Comparison of ENCODE assay signal across 9 cellular contexts in the genomic region with DNA sequence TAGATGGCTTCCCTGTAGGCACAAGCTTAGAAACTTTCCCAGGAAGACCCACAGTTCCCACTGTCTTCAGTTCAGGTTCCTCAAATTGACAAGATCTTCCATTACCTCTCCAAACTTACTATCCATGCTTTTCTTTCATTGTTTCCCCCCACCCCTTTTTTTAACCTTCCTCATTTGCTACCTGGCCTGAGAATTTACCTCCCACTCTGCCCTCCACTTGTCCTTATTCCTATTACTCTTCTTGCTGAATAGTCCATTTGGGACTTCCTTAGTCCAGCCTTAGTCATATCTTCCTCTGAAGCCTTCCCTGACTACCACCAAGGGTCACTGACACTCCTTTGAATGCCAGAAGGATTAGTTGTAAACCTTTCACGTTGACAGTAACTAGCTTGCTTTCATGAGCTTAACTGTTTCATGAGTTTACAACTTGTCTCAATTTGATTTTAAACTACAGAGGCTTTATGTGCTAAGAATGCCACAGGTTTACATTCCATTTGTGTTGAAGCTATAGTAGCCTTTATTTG. TPM values are rescaled to one million over a fixed set of nuclear protein-coding genes. Genes with fewer than 3 reads are reported as not detected.
DNase-seq lines count a peak whose midpoint lies in the region; ATAC-seq, FAIRE-seq and TF ChIP-seq lines count a peak whose summit lies in the region.
"Had no signal": no experiment of that assay in that cellular context is flagged by ENCODE, and none has a peak within 500 bp of the region (broad histone marks: within the 10 kb centered on the region; RNA-seq: fewer than 3 reads in every experiment).

No MANE protein-coding gene starts in this region.

- no peak for ATAC-seq in aorta (ENCODE audit: low FRiP score)

- H3K4me1 ChIP-seq in muscle layer of colon (ENCODE audit: insufficient read depth, low read length) (peaks cover 28% of the 10 kb centered on the region), aorta (ENCODE audit: control insufficient read depth in 1 of 2, insufficient read depth in 2 of 2, low read length in 2 of 2) (peaks cover 0 to 3% of the 10 kb centered on the region in 2 donors)

- no peak for TF ChIP-seq POLR2A in GM12891 (IDR thresholded peaks at IDR 0.05; ENCODE audit: low read depth, low read length)

- H3K9ac ChIP-seq in muscle layer of colon (ENCODE audit: low read length) = no peak overlapping the region

- no peak overlapping the region for H3K4me3 ChIP-seq in muscle layer of colon (ENCODE audit: low read depth in 1 of 2, low read length in 2 of 2)
- H3K4me3 ChIP-seq in aorta (ENCODE audit: low read length in 2 of 2) = no peak overlapping the region

- no peaks in the 10 kb centered on the region for H3K27me3 ChIP-seq in muscle layer of colon (ENCODE audit: control insufficient read depth in 1 of 2, insufficient read depth in 2 of 2, low read length in 2 of 2)
- no peaks in the 10 kb centered on the region for H3K27me3 ChIP-seq in aorta (ENCODE audit: control insufficient read depth in 1 of 2, insufficient read depth in 2 of 2, low read length in 1 of 2)

- WGBS in aorta, 2 donors = 8 to 9% methylated on average over 1 of the region's 1 CpG

- intact Hi-C loops in aorta (cut with DNase I) = loop anchor here in 1 of 2 donors (5.0 to 10.0 kb wide), 3 partner anchors 54 to 127 kb away; a partner anchor contains a TSS

- DNase-seq in AG08396 (ENCODE audit: low spot score) (peak; percentile 73), HT-29 (ENCODE audit: low spot score) (peak; percentile 46), astrocyte of the hippocampus (ENCODE audit: low read depth, low spot score) (peak; percentile 39), GM12891 (ENCODE audit: insufficient read length, low spot score) (no peak), SK-N-DZ (ENCODE audit: low spot score) (no peak), aorta (no peak)
- no peak for DNase-seq in stimulated activated CD8-positive, alpha-beta memory T cell treated with anti-CD3 and anti-CD28 coated beads, Interleukin-4, amount 100 ng/mL, for 48 hours

- FAIRE-seq in GM12891 (lab: Jason Lieb, UNC) = no peak

- H3K9me3 ChIP-seq in muscle layer of colon (ENCODE audit: low read length) = no peaks in the 10 kb centered on the region
- no peaks in the 10 kb centered on the region for H3K9me3 ChIP-seq in aorta (ENCODE audit: control insufficient read depth, low read length)

- H3K27ac ChIP-seq in muscle layer of colon (ENCODE audit: low read depth, low read length) (peak overlapping the region; percentile 93), aorta (ENCODE audit: low read depth in 1 of 2, low read length in 2 of 2) (peak overlapping the region in 1 of 2 donors; percentile 29)

- H3K36me3 ChIP-seq in muscle layer of colon (ENCODE audit: insufficient read depth, low read length) (no peaks in the 10 kb centered on the region), aorta (ENCODE audit: control insufficient read depth in 1 of 2, insufficient read depth in 2 of 2, low read length in 1 of 2) (no peaks in the 10 kb centered on the region)

TF ChIP-seq in GM12891, 5 proteins besides CTCF, POLR2A, EP300 and RAD21:
- no peak for TF ChIP-seq TAF1 (IDR thresholded peaks at IDR 0.05; ENCODE audit: low read depth, low read length)
- no peak for TF ChIP-seq POLR2AphosphoS5 (IDR thresholded peaks at IDR 0.05; ENCODE audit: low read depth, low read length)
- TF ChIP-seq SPI1 (IDR thresholded peaks at IDR 0.05; ENCODE audit: low read depth, low read length) = no peak
- TF ChIP-seq PAX5 (IDR thresholded peaks at IDR 0.05; ENCODE audit: insufficient read depth, low read length, severe bottlenecking) = no peak
- TF ChIP-seq POU2F2 (IDR thresholded peaks at IDR 0.05; ENCODE audit: low read depth, low read length) = no peak

RNA-seq across cellular contexts. Expression of a gene that starts 1.2 kb away (rescaled TPM):
- total RNA-seq in HT-29 (2014; rRNA removed; shearing (Covaris generic)) = 61.3 and 68.8 TPM in 2 replicates
- 22.9 TPM for polyA plus RNA-seq in GM12891 (2012; ENCODE audit: low read depth, missing spikeins)
- polyA plus RNA-seq in SK-N-DZ (2014; cell fraction: cytosol; rRNA removed) = 147 and 157 TPM in 2 replicates
- 52.2 and 58.9 TPM in 2 replicates for polyA plus RNA-seq in SK-N-DZ (2014; cell fraction: nucleus; rRNA removed)
- 100 to 1,000 TPM; 206 to 267 TPM for total RNA-seq in aorta
- polyA plus RNA-seq in aorta = 100 to 1,000 TPM; 145 to 164 TPM

RNA-seq across cellular contexts. Expression of a gene that starts 37.7 kb away (rescaled TPM):
- not detected in 2 replicates for total RNA-seq in HT-29 (2014; rRNA removed; shearing (Covaris generic))
- 0.10 TPM for polyA plus RNA-seq in GM12891 (2012; ENCODE audit: low read depth, missing spikeins)
- polyA plus RNA-seq in SK-N-DZ (2014; cell fraction: cytosol; rRNA removed) = not detected in 2 replicates
- not detected in 2 replicates for polyA plus RNA-seq in SK-N-DZ (2014; cell fraction: nucleus; rRNA removed)
- total RNA-seq in aorta = not detected
- not detected for polyA plus RNA-seq in aorta
- total RNA-seq: posterior vena cava had no signal

RNA-seq across cellular contexts. Expression of a gene that starts 53.8 kb away (rescaled TPM):
- not detected in 2 replicates for total RNA-seq in HT-29 (2014; rRNA removed; shearing (Covaris generic))
- 0.76 TPM for polyA plus RNA-seq in GM12891 (2012; ENCODE audit: low read depth, missing spikeins)
- 27.4 and 29.5 TPM in 2 replicates for polyA plus RNA-seq in SK-N-DZ (2014; cell fraction: cytosol; rRNA removed)
- polyA plus RNA-seq in SK-N-DZ (2014; cell fraction: nucleus; rRNA removed) = 93.0 and 152 TPM in 2 replicates
- total RNA-seq in aorta = 10 to 100 TPM; 18.3 to 29.5 TPM
- polyA plus RNA-seq in aorta = 1 to 10 TPM; 7.5 to 8.9 TPM

Comparison
In these comparisons a context has a peak if more than half of its experiments do, and no peak if none do; other contexts are left out.
1. DNase-seq: peak in AG08396 (single experiment), HT-29 (single experiment) and astrocyte of the hippocampus (single experiment); none in GM12891 (single experiment), stimulated activated CD8-positive, alpha-beta memory T cell treated with anti-CD3 and anti-CD28 coated beads, Interleukin-4, amount 100 ng/mL, for 48 hours (single experiment), SK-N-DZ (single experiment) and aorta (0 of 2).
2. RNA of a gene that starts 53.8 kb away (total RNA-seq): 18.3 to 29.5 TPM in aorta; not detected in HT-29; every median in the first group is over 10 times any median in the second.